ENCODE assay signal across 9 cellular contexts in the genomic region with DNA sequence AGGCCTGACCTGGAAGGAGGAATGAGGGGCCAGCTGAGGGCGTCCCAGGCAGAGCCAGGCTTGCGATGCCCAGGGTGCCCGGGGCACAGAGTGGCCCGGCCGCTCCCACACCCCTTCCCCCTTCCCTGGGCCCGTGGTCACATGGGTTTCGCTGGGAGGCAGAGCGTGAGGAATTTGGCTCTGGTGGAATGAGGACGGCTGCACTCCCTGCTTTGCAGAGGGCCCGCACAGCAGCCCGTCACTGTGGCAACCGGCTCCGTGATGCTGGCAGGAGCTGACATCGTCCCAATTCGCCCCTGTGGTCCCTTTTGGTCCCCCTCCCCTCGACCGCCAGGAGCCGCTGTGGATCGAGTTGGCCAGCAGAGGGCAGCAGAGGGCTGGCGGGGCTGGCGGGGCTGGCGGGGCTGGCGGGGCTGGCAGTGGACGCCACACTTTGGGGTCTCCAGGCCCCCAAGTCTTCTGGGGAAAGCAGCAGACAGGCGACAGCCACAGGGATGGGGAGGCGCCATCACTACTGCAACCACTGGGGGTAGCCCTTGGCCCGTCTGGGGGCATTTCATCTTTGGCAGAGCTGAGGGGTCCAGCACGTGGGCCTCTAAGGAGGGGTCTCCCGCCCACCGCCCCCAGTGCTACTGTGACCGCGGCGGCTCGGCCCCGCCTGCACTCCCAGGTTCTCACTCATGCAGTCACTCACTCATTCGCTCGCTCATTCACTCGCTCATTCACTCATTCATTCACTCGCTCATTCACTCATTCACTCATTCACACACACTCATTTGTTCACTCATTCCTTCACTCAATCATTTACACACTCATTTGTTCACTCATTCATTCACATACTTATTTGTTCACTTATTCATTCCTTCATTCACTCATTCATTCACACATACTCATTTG. TPM values are rescaled to one million over a fixed set of nuclear protein-coding genes. Genes with fewer than 3 reads are reported as not detected.
DNase-seq lines count a peak whose midpoint lies in the region; ATAC-seq, FAIRE-seq and TF ChIP-seq lines count a peak whose summit lies in the region.
"Had no signal": no experiment of that assay in that cellular context is flagged by ENCODE, and none has a peak within 500 bp of the region (broad histone marks: within the 10 kb centered on the region; RNA-seq: fewer than 3 reads in every experiment).

No MANE protein-coding gene starts in this region.

- H3K27ac Mint-ChIP-seq in CD4-positive, CD25-positive, alpha-beta regulatory T cell = no peak overlapping the region

- no peaks in the 10 kb centered on the region for H3K27me3 Mint-ChIP-seq in CD4-positive, CD25-positive, alpha-beta regulatory T cell

- TF ChIP-seq CTCF in bronchial epithelial cell (IDR thresholded peaks at IDR 0.05; ENCODE audit: insufficient read depth, low read length, severe bottlenecking) = peak; percentile 65

- no peaks in the 10 kb centered on the region for H3K4me1 Mint-ChIP-seq in CD4-positive, CD25-positive, alpha-beta regulatory T cell

- H3K4me1 ChIP-seq in CD4-positive, CD25-positive, alpha-beta regulatory T cell (ENCODE audit: control insufficient read depth, insufficient read depth, low read length, poor library complexity, severe bottlenecking) = peaks cover 3% of the 10 kb centered on the region

- no peaks in the 10 kb centered on the region for H3K36me3 Mint-ChIP-seq in CD4-positive, CD25-positive, alpha-beta regulatory T cell

- peak; percentile 22 to 25 (median 23) for DNase-seq in CD4-positive, CD25-positive, alpha-beta regulatory T cell
- DNase-seq in HPDE6-E6E7 (ENCODE audit: extremely low spot score) (peak; percentile 40), T-helper 1 cell (peak in 4 of 5 donors; percentile 22 to 31 (median 28)), bronchial epithelial cell (ENCODE audit: low read depth) (no peak), left colon (peak in 1 of 2 donors; percentile 16)
- peak; percentile 7 for DNase-seq in stimulated activated CD8-positive, alpha-beta memory T cell treated with anti-CD3 and anti-CD28 coated beads, Interleukin-7, amount 100 ng/mL, for 24 hours (ENCODE audit: low read depth)

- H3K9me3 ChIP-seq in CD4-positive, CD25-positive, alpha-beta regulatory T cell (ENCODE audit: control insufficient read depth in 2 of 2, low read length in 2 of 2) = peaks cover 0 to under 1% of the 10 kb centered on the region in 2 experiments

- peak in 1 of 2 donors; percentile 29 for ATAC-seq in CD4-positive, CD25-positive, alpha-beta regulatory T cell (ENCODE audit: low read depth in 2 of 2)
- peak; percentile 67 for ATAC-seq in left colon
- no peak for ATAC-seq in HG03460 (IDR thresholded peaks at IDR 0.05; ENCODE audit: unreplicated experiment)
- no peak for ATAC-seq in HG02642 (IDR thresholded peaks at IDR 0.05; ENCODE audit: poor library complexity, unreplicated experiment)

- FAIRE-seq in bronchial epithelial cell (lab: Jason Lieb, UNC) = no peak
- FAIRE-seq: islet of Langerhans had no signal

- no peak overlapping the region for H3K4me3 ChIP-seq in CD4-positive, CD25-positive, alpha-beta regulatory T cell (ENCODE audit: low read depth, low read length)
- no peak overlapping the region for H3K4me3 ChIP-seq in bronchial epithelial cell (ENCODE audit: low read depth, low read length)

- no peaks in the 10 kb centered on the region for H3K36me3 ChIP-seq in CD4-positive, CD25-positive, alpha-beta regulatory T cell (ENCODE audit: control insufficient read depth, insufficient read depth, low read length)
- no peaks in the 10 kb centered on the region for H3K36me3 ChIP-seq in bronchial epithelial cell (ENCODE audit: control insufficient read depth, insufficient read depth, low read length)

- intact Hi-C loops in left colon (cut with DNase I, micrococcal nuclease) = loop anchor here (10.0 kb wide), 2 partner anchors 128 to 178 kb away; partner anchors contain the start of gene BIRC7 (in 1 of the 2)

- no peak overlapping the region for H3K4me3 Mint-ChIP-seq in CD4-positive, CD25-positive, alpha-beta regulatory T cell

- no peak overlapping the region for H3K27ac ChIP-seq in CD4-positive, CD25-positive, alpha-beta regulatory T cell (ENCODE audit: insufficient read depth, low read length, poor library complexity, severe bottlenecking)

- H3K27me3 ChIP-seq in CD4-positive, CD25-positive, alpha-beta regulatory T cell (ENCODE audit: control insufficient read depth, insufficient read depth, low read length) = no peaks in the 10 kb centered on the region
- H3K27me3 ChIP-seq in bronchial epithelial cell (ENCODE audit: control insufficient read depth, insufficient read depth, low read length) = no peaks in the 10 kb centered on the region

- H3K9me3 Mint-ChIP-seq in CD4-positive, CD25-positive, alpha-beta regulatory T cell = no peaks in the 10 kb centered on the region

RNA-seq across cellular contexts. Expression of gene BHLHE23, which starts 49.7 kb away (rescaled TPM):
- not detected for total RNA-seq in CD4-positive, CD25-positive, alpha-beta regulatory T cell
- not detected for polyA plus RNA-seq in CD4-positive, CD25-positive, alpha-beta regulatory T cell
- total RNA-seq in bronchial epithelial cell (not detected in 2 replicates), left colon (not detected)
